8 cellular contexts compared by ENCODE assay signal in the genomic region with DNA sequence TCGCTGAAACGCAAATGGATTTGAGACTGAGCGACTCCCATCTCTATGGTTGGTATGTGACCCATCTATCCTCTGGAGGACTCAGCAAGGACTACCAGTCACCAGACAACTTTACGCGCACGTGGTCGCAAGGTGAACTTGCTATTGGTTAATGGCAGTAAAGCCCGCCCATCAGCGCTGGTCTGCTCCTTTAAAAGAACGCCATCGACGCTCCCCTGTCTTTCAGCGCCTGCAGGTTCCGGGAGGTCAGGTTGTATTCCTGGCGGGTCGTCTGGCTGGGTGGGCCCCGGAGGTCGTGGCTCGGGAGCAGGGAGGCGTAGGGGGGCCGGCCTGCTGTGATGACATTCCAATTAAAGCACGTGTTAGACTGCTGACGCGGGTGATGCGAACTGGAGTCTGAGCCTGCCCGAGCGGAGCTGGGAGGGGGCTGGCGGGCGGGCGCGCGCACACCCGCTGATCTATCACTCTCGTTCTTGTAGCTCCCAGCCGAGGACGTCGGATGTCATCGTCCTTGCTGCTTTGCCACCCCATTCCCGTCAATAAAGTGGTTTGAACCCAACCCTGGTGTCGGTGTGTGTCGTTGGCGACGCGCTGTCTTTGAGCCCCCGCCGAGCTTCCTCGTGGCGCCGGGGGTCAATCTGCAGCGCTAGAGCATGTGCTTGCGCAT. TPM values are rescaled to one million over a fixed set of nuclear protein-coding genes. Genes with fewer than 3 reads are reported as not detected.
DNase-seq lines count a peak whose midpoint lies in the region; ATAC-seq, FAIRE-seq and TF ChIP-seq lines count a peak whose summit lies in the region.

No MANE protein-coding gene starts in this region.

- intact Hi-C loops in right cardiac atrium (cut with DNase I) (loop anchor here (5.0 kb wide), 2 partner anchors 116 to 136 kb away; a partner anchor contains a TSS), psoas muscle (cut with DNase I) (loop anchor here in 1 of 2 donors (5.0 kb wide), 3 partner anchors 56 to 136 kb away; a partner anchor contains a TSS)

- DNase-seq in NCI-H1694 (lab: John Stamatoyannopoulos, UW) (peak; percentile 99), T-helper 1 cell (peak; percentile 89 to 98 (median 94)), right cardiac atrium (peak; percentile 97 to 98 (median 98)), psoas muscle (peak; percentile 96 to 98), urothelium cell line (ENCODE audit: low spot score) (peak; percentile 99)

- H3K36me3 ChIP-seq in psoas muscle (ENCODE audit: insufficient read depth in 1 of 2, low read depth in 1 of 2) = peaks cover 2 to 17% of the 10 kb centered on the region in 2 donors

- no peaks in the 10 kb centered on the region for H3K27me3 ChIP-seq in right cardiac atrium (ENCODE audit: control insufficient read depth, insufficient read depth)
- H3K27me3 ChIP-seq in psoas muscle (ENCODE audit: insufficient read depth in 3 of 3, low read length in 2 of 3) = no peaks in the 10 kb centered on the region

- H3K9me3 ChIP-seq in right cardiac atrium (ENCODE audit: control insufficient read depth, low read length) (no peaks in the 10 kb centered on the region), psoas muscle (no peaks in the 10 kb centered on the region)

- H3K4me1 ChIP-seq in right cardiac atrium (ENCODE audit: control insufficient read depth, insufficient read depth, low read length) (peaks cover 11% of the 10 kb centered on the region), psoas muscle (peaks cover 42% of the 10 kb centered on the region)

- peak; percentile 83 for FAIRE-seq in urothelium cell line (lab: Jason Lieb, UNC)

- WGBS in right cardiac atrium = under 1% methylated on average over 51 of the region's 51 CpGs
- 0% methylated on average over 47 to 51 of the region's 51 CpGs for WGBS in psoas muscle, 3 donors

- TF ChIP-seq CTCF in psoas muscle (IDR thresholded peaks at IDR 0.05) = no peak

- H3K27ac ChIP-seq in angular gyrus (ENCODE audit: low read depth, low read length) (peak overlapping the region; percentile 95), right cardiac atrium (ENCODE audit: low read length) (peak overlapping the region; percentile 93), psoas muscle (peak overlapping the region; percentile 95)

- H3K4me3 ChIP-seq in right cardiac atrium (ENCODE audit: low read length) (peak overlapping the region; percentile 62), psoas muscle (peak overlapping the region; percentile 83)

- peak; percentile 89 for ATAC-seq in GM18499 (IDR thresholded peaks at IDR 0.05; ENCODE audit: insufficient read depth, unreplicated experiment)
- peak; percentile 90 for ATAC-seq in HG02885 (IDR thresholded peaks at IDR 0.05; ENCODE audit: poor library complexity, unreplicated experiment)
- ATAC-seq in right cardiac atrium = peak; percentile 97
- ATAC-seq in psoas muscle = peak; percentile 86 to 92 (median 88)

RNA-seq across cellular contexts. Expression of a gene that starts 15.9 kb away (rescaled TPM):
- total RNA-seq in right cardiac atrium = 10 to 100 TPM in 2 of 4 donors, 1 to 10 TPM in 2; 8.9 to 11.4 (median 10.0) TPM
- 3.3 TPM for polyA plus RNA-seq in right cardiac atrium
- 10 to 100 TPM; 10.6 to 16.6 (median 14.2) TPM for total RNA-seq in psoas muscle
- polyA plus RNA-seq in psoas muscle = 1 to 10 TPM; 2.8 to 7.6 (median 5.4) TPM

Comparison
In these comparisons a context has a peak if more than half of its experiments do, and no peak if none do; other contexts are left out.
1. Peak in every context shown above with its lines: DNase-seq, ATAC-seq, H3K4me3 ChIP-seq and H3K27ac ChIP-seq.